In the genomic region with DNA sequence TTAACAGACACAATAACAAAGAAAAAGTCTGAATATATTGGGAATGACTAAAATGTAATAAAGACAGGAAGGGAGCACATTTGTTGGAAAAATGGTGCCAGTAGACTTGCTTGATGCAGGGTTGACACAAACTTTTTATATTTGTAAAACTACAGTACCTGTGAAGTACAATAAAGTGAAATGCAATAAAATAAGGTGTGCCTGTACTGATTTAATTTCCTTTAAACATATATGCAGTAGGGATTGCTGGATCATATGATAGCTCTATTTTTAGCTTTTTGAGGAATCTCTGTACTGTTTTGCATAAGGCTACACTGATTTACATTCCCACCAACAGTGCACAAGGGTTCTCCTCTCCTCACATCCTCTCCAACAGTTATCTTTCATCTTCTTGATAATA, we compare ENCODE assay signal across 34 cellular contexts. TPM values are rescaled to one million over a fixed set of nuclear protein-coding genes. Genes with fewer than 3 reads are reported as not detected.
"Had no signal": no experiment of that assay in that cellular context is flagged by ENCODE, and none has a peak within 500 bp of the region (broad histone marks: within the 10 kb centered on the region; RNA-seq: fewer than 3 reads in every experiment).

No MANE protein-coding gene starts in this region.

- H3K36me3 ChIP-seq: MG63 had no signal

- H3K4me3 ChIP-seq: MG63 had no signal

- H3K9me3 ChIP-seq: MG63 had no signal

- H3K27me3 ChIP-seq: MG63 had no signal

- DNase-seq: Karpas-422, Kasumi-1, MG63, MM.1S, MV-4-11, NCI-H1048, NCI-H1092, NCI-H1092 treated with DMSO at 0.1 percent for 48 hours, NCI-H1105, NCI-H1105 treated with DMSO at 0.1 percent for 48 hours, NCI-H1436, NCI-H1436 treated with DMSO at 0.1 percent for 48 hours, NCI-H146, NCI-H1694, NCI-H1694 treated with DMSO at 0.1 percent for 48 hours, NCI-H187, NCI-H187 treated with DMSO at 0.1 percent for 48 hours, NCI-H1930, NCI-H2029, NCI-H2029 treated with DMSO at 0.1 percent for 48 hours, NCI-H2081 treated with DMSO at 0.1 percent for 48 hours, NCI-H2107, NCI-H2171, NCI-H2171 treated with DMSO at 0.1 percent for 48 hours, NCI-H2227 treated with DMSO at 0.1 percent for 48 hours, NCI-H226, NCI-H345, NCI-H446, NCI-H446 treated with DMSO at 0.1 percent for 48 hours, NCI-H510A, NCI-H510A treated with DMSO at 0.1 percent for 48 hours had no signal

- H3K27ac ChIP-seq: KMS-11 had no signal

RNA-seq across cellular contexts. Expression of gene GLYATL2, which starts 12.3 kb away (rescaled TPM):
- total RNA-seq: MCF 10A, NCI-H460 had no signal
